ENCODE assay signal across 22 cellular contexts in genomic region chr5:138252944-138253343, GRCh38. TPM values are rescaled to one million over a fixed set of nuclear protein-coding genes. Genes with fewer than 3 reads are reported as not detected.
DNase-seq lines count a peak whose midpoint lies in the region; ATAC-seq, FAIRE-seq and TF ChIP-seq lines count a peak whose summit lies in the region.
"Had no signal": no experiment of that assay in that cellular context is flagged by ENCODE, and none has a peak within 500 bp of the region (broad histone marks: within the 10 kb centered on the region; RNA-seq: fewer than 3 reads in every experiment).

No MANE protein-coding gene starts in this region.

- H3K27ac ChIP-seq in GM12878 (ENCODE audit: control insufficient read depth, insufficient read depth) (no peak overlapping the region), neuronal stem cell (replicated peaks; ENCODE audit: low read length) (no peak overlapping the region), HepG2 (ENCODE audit: extremely low read length, insufficient read depth, low read length) (no peak overlapping the region), GM23248 (no peak overlapping the region)
- H3K27ac ChIP-seq: A549, C4-2B, KMS-11 had no signal

- H3K4me1 ChIP-seq in GM12878 (ENCODE audit: control insufficient read depth, insufficient read depth, low read length) (peaks cover 4% of the 10 kb centered on the region), neuronal stem cell (ENCODE audit: control insufficient read depth in 2 of 2, insufficient read depth in 1 of 2, low read depth in 1 of 2, low read length in 2 of 2) (peaks cover 0 to 10% of the 10 kb centered on the region in 2 donors), HepG2 (ENCODE audit: insufficient read depth, low read length) (peaks cover 14% of the 10 kb centered on the region), GM23248 (ENCODE audit: insufficient read depth) (no peaks in the 10 kb centered on the region)
- H3K4me1 ChIP-seq: A549, BE2C, HAP-1 had no signal

- H3K4me3 ChIP-seq in GM12878 (no peak overlapping the region), neuronal stem cell (ENCODE audit: low read length in 2 of 2) (no peak overlapping the region), HepG2 (replicated peaks in 1 of 3; ENCODE audit: insufficient read depth in 1 of 3, low read depth in 2 of 3, low read length in 3 of 3) (no peak overlapping the region), GM23248 (no peak overlapping the region)
- H3K4me3 ChIP-seq: A549, HAP-1 had no signal

- peak overlapping the region; percentile 3 for H4K8ac ChIP-seq in neuronal stem cell (ENCODE audit: low read depth, low read length)

- H3K27me3 ChIP-seq in GM12878 (replicated peaks in 1 of 2; ENCODE audit: control insufficient read depth in 2 of 2, insufficient read depth in 2 of 2, low read length in 1 of 2) (no peaks in the 10 kb centered on the region), neuronal stem cell (ENCODE audit: control insufficient read depth in 3 of 3, insufficient read depth in 3 of 3, low read depth in 1 of 3, low read length in 3 of 3) (peaks cover 0 to 19% (median 0%) of the 10 kb centered on the region in 3 experiments), HepG2 (ENCODE audit: control insufficient read depth in 1 of 2, insufficient read depth in 2 of 2, low read length in 2 of 2) (peaks cover 0 to 3% of the 10 kb centered on the region in 2 experiments; a peak in 2 of 5 replicates), GM23248 (replicated peaks; ENCODE audit: insufficient read depth) (peaks cover 25% of the 10 kb centered on the region)

- H2BK15ac ChIP-seq in neuronal stem cell (ENCODE audit: low read length), result no peak overlapping the region

- no peak overlapping the region for H3K14ac ChIP-seq in neuronal stem cell (ENCODE audit: low read length)

- TF ChIP-seq RAD21 in GM12878 (IDR thresholded peaks at IDR 0.05; ENCODE audit: insufficient read depth, low read depth, low read length) (no peak), HepG2 (CRISPR knock-in tag; IDR thresholded peaks at IDR 0.05) (no peak)

- H2AK5ac ChIP-seq in neuronal stem cell (ENCODE audit: low read depth, low read length), result peak overlapping the region; percentile 25

- H3K18ac ChIP-seq in neuronal stem cell (ENCODE audit: low read length), result no peak overlapping the region

- H2BK12ac ChIP-seq in neuronal stem cell (ENCODE audit: low read length), result no peak overlapping the region

- H3K79me2 ChIP-seq in GM12878 (ENCODE audit: control insufficient read depth, insufficient read depth, low read length) (no peaks in the 10 kb centered on the region), HepG2 (ENCODE audit: insufficient read depth, low read length) (no peaks in the 10 kb centered on the region), GM23248 (ENCODE audit: insufficient read depth) (no peaks in the 10 kb centered on the region)

- CTCF ChIA-PET in GM12878 (lab: Yijun Ruan, JAX), result interaction anchor here (0.8 kb wide), 1 partner anchor 251 kb away, joined by 3 read pairs; no protein-coding TSS in a partner anchor
- CTCF ChIA-PET in HepG2 (lab: Yijun Ruan, JAX; ENCODE audit: low intra/inter-chr PET ratio, low total read pairs), result no interaction called here

- H3K9me3 ChIP-seq in GM12878 (replicated peaks; ENCODE audit: control insufficient read depth, insufficient read depth, low read length) (no peaks in the 10 kb centered on the region), neuronal stem cell (replicated peaks in 1 of 2; ENCODE audit: control insufficient read depth in 2 of 2, insufficient read depth in 1 of 2, low read depth in 1 of 2, low read length in 2 of 2) (no peaks in the 10 kb centered on the region), HepG2 (ENCODE audit: low read length) (no peaks in the 10 kb centered on the region), GM23248 (ENCODE audit: low read depth) (no peaks in the 10 kb centered on the region)
- H3K9me3 ChIP-seq: A549, BE2C, HAP-1 had no signal

- no peak overlapping the region for H3K9ac ChIP-seq in GM12878 (ENCODE audit: control insufficient read depth, insufficient read depth, low read length)
- H3K9ac ChIP-seq in neuronal stem cell (ENCODE audit: low read depth, low read length, poor library complexity), result no peak overlapping the region
- H3K9ac ChIP-seq in HepG2 (ENCODE audit: insufficient read depth, low read depth, low read length), result no peak overlapping the region
- H3K9ac ChIP-seq in GM23248, result no peak overlapping the region
- H3K9ac ChIP-seq: KMS-11 had no signal

- intact Hi-C loops in GM12878 (cut with micrococcal nuclease; ENCODE audit: unreplicated experiment), result no loop called here
- intact Hi-C loops in HepG2 (cut with micrococcal nuclease; ENCODE audit: unreplicated experiment), result no loop called here

- BruUV-seq in GM12878 (replicated peaks; lab: Mats Ljungman, UMichigan) (no TSS peak), HepG2 (replicated peaks; lab: Mats Ljungman, UMichigan) (no TSS peak)

- peak; percentile 87 for ATAC-seq in GM12878
- ATAC-seq in HepG2, result no peak

- TF ChIP-seq POLR2A in GM12878 (IDR thresholded peaks at IDR 0.05; ENCODE audit: low read depth, low read length), result no peak
- no peak for TF ChIP-seq POLR2A in HepG2 (IDR thresholded peaks at IDR 0.05; ENCODE audit: insufficient read depth in 1 of 2, low read depth in 2 of 2, low read length in 2 of 2)

- DNase-seq in GM13977 (ENCODE audit: low spot score) (peak; percentile 53), GM12878 (ENCODE audit: low read depth, low spot score) (no peak), neuronal stem cell (ENCODE audit: low spot score) (no peak), HepG2 (ENCODE audit: low spot score) (no peak), LoVo (ENCODE audit: low spot score) (no peak), GM23248 (no peak), putamen (ENCODE audit: low spot score) (no peak)
- DNase-seq: BE2C; CD4-positive, alpha-beta memory T cell; COR-L47; DMS153; DMS79 treated with DMSO at 0.1 percent for 48 hours; EL; GOT3; IMR-90 had no signal

- H3F3A ChIP-seq in GM23248 (ENCODE audit: insufficient read depth), result no peaks in the 10 kb centered on the region

- FAIRE-seq in GM12878 (lab: Jason Lieb, UNC) (no peak), HepG2 (lab: Jason Lieb, UNC) (no peak)
- FAIRE-seq: A549, D721Med, G401.6 had no signal

- no peak overlapping the region for H3K23ac ChIP-seq in neuronal stem cell (ENCODE audit: low read depth, low read length, poor library complexity)

- no peaks in the 10 kb centered on the region for H3K36me3 ChIP-seq in GM12878 (ENCODE audit: control insufficient read depth in 2 of 2, insufficient read depth in 2 of 2, low read length in 1 of 2)
- H3K36me3 ChIP-seq in neuronal stem cell (replicated peaks in 1 of 2; ENCODE audit: control insufficient read depth in 2 of 2, insufficient read depth in 2 of 2, low read length in 2 of 2), result no peaks in the 10 kb centered on the region
- no peaks in the 10 kb centered on the region for H3K36me3 ChIP-seq in HepG2 (replicated peaks in 1 of 2; ENCODE audit: control insufficient read depth in 1 of 2, insufficient read depth in 2 of 2, low read length in 2 of 2)
- H3K36me3 ChIP-seq in GM23248 (ENCODE audit: low read depth), result no peaks in the 10 kb centered on the region
- H3K36me3 ChIP-seq: BE2C, HAP-1 had no signal

- H4K20me1 ChIP-seq in GM12878 (ENCODE audit: control insufficient read depth, insufficient read depth) (no peaks in the 10 kb centered on the region), HepG2 (ENCODE audit: insufficient read depth, low read length) (no peaks in the 10 kb centered on the region), GM23248 (ENCODE audit: insufficient read depth) (no peaks in the 10 kb centered on the region)

- H2BK5ac ChIP-seq in neuronal stem cell (ENCODE audit: low read length), result no peak overlapping the region

- no peaks in the 10 kb centered on the region for H3K9me2 ChIP-seq in GM23248 (ENCODE audit: insufficient read depth)

- POLR2A ChIA-PET in GM12878 (lab: Charles Lee), result interaction anchor here (1.6 kb wide), 1 partner anchor 85 kb away, joined by 3 read pairs; the partner anchor contains the start of gene FAM53C
- POLR2A ChIA-PET in HepG2 (lab: Yijun Ruan, JAX), result no interaction called here

- RAD21 ChIA-PET in GM12878 (lab: Charles Lee; ENCODE audit: unreplicated experiment), result interaction anchor here (0.6 kb wide), 1 partner anchor 65 kb away, joined by 3 read pairs; no protein-coding TSS in a partner anchor

- H2AFZ ChIP-seq in GM12878 (ENCODE audit: control insufficient read depth, low read depth, low read length) (peak overlapping the region; percentile 10; the same call in 1 of the 2 replicates), neuronal stem cell (ENCODE audit: low read length) (no peak overlapping the region), HepG2 (ENCODE audit: low read length) (no peak overlapping the region), GM23248 (no peak overlapping the region)

- H3K4ac ChIP-seq in neuronal stem cell (ENCODE audit: low read length), result no peak overlapping the region

- H3K4me2 ChIP-seq in GM12878 (ENCODE audit: control insufficient read depth, insufficient read depth) (no peak overlapping the region), neuronal stem cell (ENCODE audit: insufficient read depth, low read length, poor library complexity, severe bottlenecking) (no peak overlapping the region), HepG2 (ENCODE audit: low read depth, low read length) (no peak overlapping the region), GM23248 (ENCODE audit: unreplicated experiment) (no peak overlapping the region)
- H3K4me2 ChIP-seq: A549, KMS-11 had no signal

- peaks cover 2% of the 10 kb centered on the region for H3K79me1 ChIP-seq in neuronal stem cell (ENCODE audit: low read depth, low read length)

- 0% methylated on average over 3 of the region's 3 CpGs for WGBS in GM12878 (ENCODE audit: insufficient coverage, insufficient replicate concordance, low lambda C conversion rate, missing lambda C conversion rate)
- WGBS in neuronal stem cell (ENCODE audit: extremely low coverage in 2 of 2, insufficient read length in 2 of 2, insufficient replicate concordance in 1 of 2), 2 donors, result no CpG with 5 or more reads among the region's 3 CpGs
- WGBS in HepG2 (ENCODE audit: low lambda C conversion rate), result 36% methylated on average over 3 of the region's 3 CpGs
- WGBS in GM23248 (ENCODE audit: low coverage in 1 of 2, low lambda C conversion rate in 2 of 2, missing lambda C conversion rate in 2 of 2), 2 experiments, result 47 to 54% methylated on average over 3 of the region's 3 CpGs

- SMC1A ChIA-PET in GM12878 (lab: Charles Lee; ENCODE audit: uncharacterized antibody, unreplicated experiment), result interaction anchor here (1.0 to 1.1 kb wide), 2 partner anchors 10 to 160 kb away, joined by 4 read pairs; no protein-coding TSS in a partner anchor

- H2BK120ac ChIP-seq in neuronal stem cell (ENCODE audit: low read depth, low read length), result no peak overlapping the region

- no peak overlapping the region for H4K91ac ChIP-seq in neuronal stem cell (ENCODE audit: low read depth, low read length, poor library complexity)

- TF ChIP-seq EP300 in GM12878 (IDR thresholded peaks at IDR 0.05; ENCODE audit: borderline replicate concordance in 1 of 2, control insufficient read depth in 1 of 2, low read depth in 2 of 2, low read length in 2 of 2) (no peak), HepG2 (IDR thresholded peaks at IDR 0.05; ENCODE audit: low read depth in 2 of 2, low read length in 2 of 2) (no peak), HepG2 (CRISPR knock-in tag; IDR thresholded peaks at IDR 0.05; ENCODE audit: borderline replicate concordance) (no peak)

- in situ Hi-C loops in GM13977 (cut with MboI; ENCODE audit: low pct_unique_long_range_greater_than_20kb, low sequenced_read_pairs, unreplicated experiment), result no loop called here
- in situ Hi-C loops in GM12878 (cut with MboI), result no loop called here
- in situ Hi-C loops in HepG2 (cut with HindIII; ENCODE audit: extremely low pct_ligation_motif_present, low pct_unique_long_range_greater_than_20kb), result no loop called here
- in situ Hi-C loops in GM23248 (cut with MboI), result no loop called here

- TF ChIP-seq CTCF in GM13977 (IDR thresholded peaks at IDR 0.05; ENCODE audit: extremely low read depth, insufficient read depth, missing control alignments) (no peak), GM12878 (IDR thresholded peaks at IDR 0.05 in 2 of 3, conservative IDR thresholded peaks at IDR 0.05 in 1 of 3; ENCODE audit: control insufficient read depth in 2 of 3, extremely low read depth in 1 of 3, insufficient read depth in 1 of 3, low read depth in 3 of 3, low read length in 3 of 3) (no peak), HepG2 (CRISPR knock-in tag; IDR thresholded peaks at IDR 0.05) (no peak)

RNA-seq across cellular contexts. Expression of gene GFRA3, which starts 21.5 kb away (rescaled TPM):
- total RNA-seq in GM12878 (2013; cell fraction: nucleolus; rRNA removed), result 0.32 TPM in 1 of 2 replicates, not detected in the other
- total RNA-seq in GM12878 (2014; rRNA removed) (not detected in 2 replicates), GM12878 (2014; rRNA removed; fragmentation: Illumina TruSeq; extraction: Trizol) (not detected in 2 replicates), GM12878 (2021) (0.10 TPM in 1 of 2 replicates, not detected in the other), HepG2 (2016; rRNA removed; fragmentation: Illumina TruSeq; extraction: Trizol) (0.10 and 0.27 TPM in 2 replicates)
- polyA plus RNA-seq in GM12878 (2011; ENCODE audit: low read depth), result not detected
- polyA plus RNA-seq in GM12878 (2011; rRNA removed) (not detected in 2 replicates), GM12878 (2014; fragmentation: Illumina TruSeq; extraction: Trizol) (0.06 TPM in 1 of 2 replicates, not detected in the other), GM12878 (2014; fragmentation: Nextera tagmentation; extraction: Ambion mirVana) (not detected), GM12878 (2014; rRNA removed) (0.24 TPM in 1 of 2 replicates, not detected in the other), GM12878 (2016; fragmentation: Nextera tagmentation; extraction: Ambion mirVana) (under 1 TPM in 1 of 2 experiments, not detected in 1; 0.08 TPM), HepG2 (2011; rRNA removed) (0.30 and 0.48 TPM in 2 replicates), GM23248 (2016; fragmentation: Nextera tagmentation; extraction: Ambion mirVana) (not detected in 2 replicates)
- polyA plus RNA-seq in GM12878 (2011; cell fraction: cytosol; rRNA removed), result 0.04 and 0.07 TPM in 2 replicates
- 0.15 TPM in 1 of 2 replicates, not detected in the other for polyA plus RNA-seq in GM12878 (2011; cell fraction: nucleus; rRNA removed)
- polyA plus RNA-seq in GM12878 (2012), result 0.11 TPM in 1 of 2 replicates, not detected in the other
- not detected in 2 replicates for polyA minus RNA-seq in GM12878 (2011; rRNA and poly(A)+ RNA removed)
- polyA minus RNA-seq in GM12878 (2011; cell fraction: cytosol; rRNA and poly(A)+ RNA removed), result not detected in 2 replicates
- not detected in 2 replicates for polyA minus RNA-seq in GM12878 (2011; cell fraction: nucleus; rRNA and poly(A)+ RNA removed)
- 0.33 TPM for polyA plus RNA-seq in neuronal stem cell (2013, experiment 1 of 2)
- 0.51 TPM for polyA plus RNA-seq in neuronal stem cell (2013, experiment 2 of 2)
- total RNA-seq in HepG2 (2016; cell fraction: cytosol; rRNA removed; fragmentation: Illumina TruSeq; extraction: Trizol; ENCODE audit: low read depth), result not detected in 2 replicates
- total RNA-seq in HepG2 (2016; cell fraction: insoluble cytoplasmic fraction; rRNA removed; fragmentation: Illumina TruSeq; extraction: Trizol), result 0.24 TPM in 1 of 2 replicates, not detected in the other
- total RNA-seq in HepG2 (2016; cell fraction: membrane; rRNA removed; fragmentation: Illumina TruSeq; extraction: Trizol), result 0.14 and 0.28 TPM in 2 replicates
- total RNA-seq in HepG2 (2016; cell fraction: nucleus; rRNA removed; fragmentation: Illumina TruSeq; extraction: Trizol), result 0.31 and 0.47 TPM in 2 replicates
- 0.33 and 0.40 TPM in 2 replicates for polyA plus RNA-seq in HepG2 (2011; cell fraction: cytosol; rRNA removed)
- polyA plus RNA-seq in HepG2 (2011; cell fraction: nucleus; rRNA removed), result 0.19 and 0.28 TPM in 2 replicates
- polyA plus RNA-seq in HepG2 (2012), result 0.43 and 0.91 TPM in 2 replicates
- polyA plus RNA-seq in HepG2 (2016; cell fraction: cytosol; fragmentation: Illumina TruSeq; extraction: Trizol; ENCODE audit: low read depth), result 0.18 and 0.20 TPM in 2 replicates
- 0.34 and 0.48 TPM in 2 replicates for polyA plus RNA-seq in HepG2 (2016; cell fraction: insoluble cytoplasmic fraction; fragmentation: Illumina TruSeq; extraction: Trizol; ENCODE audit: low read depth)
- 0.33 and 0.35 TPM in 2 replicates for polyA plus RNA-seq in HepG2 (2016; cell fraction: membrane; fragmentation: Illumina TruSeq; extraction: Trizol; ENCODE audit: low read depth)
- 0.73 and 1.1 TPM in 2 replicates for polyA plus RNA-seq in HepG2 (2016; cell fraction: nucleus; fragmentation: Illumina TruSeq; extraction: Trizol; ENCODE audit: insufficient read depth, low read depth)
- polyA minus RNA-seq in HepG2 (2011; rRNA and poly(A)+ RNA removed; ENCODE audit: low replicate concordance), result 0.32 and 0.44 TPM in 2 replicates
- not detected in 2 replicates for polyA minus RNA-seq in HepG2 (2011; cell fraction: cytosol; rRNA and poly(A)+ RNA removed)
- polyA minus RNA-seq in HepG2 (2011; cell fraction: nucleus; rRNA and poly(A)+ RNA removed), result not detected in 2 replicates
- not detected in 2 replicates for total RNA-seq in GM23248 (2014; rRNA removed; shearing (Covaris generic))
- total RNA-seq: CD4-positive, alpha-beta memory T cell; IMR-90 had no signal
- polyA plus RNA-seq: AG04450; CD4-positive, alpha-beta memory T cell; IMR-90 had no signal

RNA-seq across cellular contexts. Expression of gene CDC23, which starts 39.8 kb away (rescaled TPM):
- 59.0 and 71.9 TPM in 2 replicates for total RNA-seq in GM12878 (2013; cell fraction: nucleolus; rRNA removed)
- total RNA-seq in GM12878 (2014; rRNA removed) (39.4 and 48.2 TPM in 2 replicates), GM12878 (2014; rRNA removed; fragmentation: Illumina TruSeq; extraction: Trizol) (42.9 and 43.3 TPM in 2 replicates), GM12878 (2021) (40.5 and 42.2 TPM in 2 replicates), HepG2 (2016; rRNA removed; fragmentation: Illumina TruSeq; extraction: Trizol) (47.7 and 64.2 TPM in 2 replicates)
- polyA plus RNA-seq in GM12878 (2011; ENCODE audit: low read depth), result 19.2 TPM
- polyA plus RNA-seq in GM12878 (2011; rRNA removed) (66.1 and 84.4 TPM in 2 replicates), GM12878 (2014; fragmentation: Illumina TruSeq; extraction: Trizol) (51.4 and 76.6 TPM in 2 replicates), GM12878 (2014; fragmentation: Nextera tagmentation; extraction: Ambion mirVana) (10 to 100 TPM; 45.7 to 61.7 TPM), GM12878 (2014; rRNA removed) (32.2 and 37.1 TPM in 2 replicates), GM12878 (2016; fragmentation: Nextera tagmentation; extraction: Ambion mirVana) (10 to 100 TPM; 59.2 to 59.3 TPM), HepG2 (2011; rRNA removed) (28.2 and 38.3 TPM in 2 replicates), GM23248 (2016; fragmentation: Nextera tagmentation; extraction: Ambion mirVana) (32.5 and 36.5 TPM in 2 replicates)
- polyA plus RNA-seq in GM12878 (2011; cell fraction: cytosol; rRNA removed), result 33.6 and 37.5 TPM in 2 replicates
- 55.5 and 56.9 TPM in 2 replicates for polyA plus RNA-seq in GM12878 (2011; cell fraction: nucleus; rRNA removed)
- 22.8 and 26.9 TPM in 2 replicates for polyA plus RNA-seq in GM12878 (2012)
- polyA minus RNA-seq in GM12878 (2011; rRNA and poly(A)+ RNA removed), result 33.6 and 39.6 TPM in 2 replicates
- polyA minus RNA-seq in GM12878 (2011; cell fraction: cytosol; rRNA and poly(A)+ RNA removed), result 10.6 and 14.1 TPM in 2 replicates
- polyA minus RNA-seq in GM12878 (2011; cell fraction: nucleus; rRNA and poly(A)+ RNA removed), result 34.3 and 49.7 TPM in 2 replicates
- polyA plus RNA-seq in neuronal stem cell (2013, experiment 1 of 2), result 41.3 TPM
- 40.9 TPM for polyA plus RNA-seq in neuronal stem cell (2013, experiment 2 of 2)
- total RNA-seq in HepG2 (2016; cell fraction: cytosol; rRNA removed; fragmentation: Illumina TruSeq; extraction: Trizol; ENCODE audit: low read depth), result 5.3 and 5.6 TPM in 2 replicates
- total RNA-seq in HepG2 (2016; cell fraction: insoluble cytoplasmic fraction; rRNA removed; fragmentation: Illumina TruSeq; extraction: Trizol), result 47.3 and 67.7 TPM in 2 replicates
- total RNA-seq in HepG2 (2016; cell fraction: membrane; rRNA removed; fragmentation: Illumina TruSeq; extraction: Trizol), result 10.9 and 12.4 TPM in 2 replicates
- total RNA-seq in HepG2 (2016; cell fraction: nucleus; rRNA removed; fragmentation: Illumina TruSeq; extraction: Trizol), result 35.4 and 36.8 TPM in 2 replicates
- 17.0 and 23.7 TPM in 2 replicates for polyA plus RNA-seq in HepG2 (2011; cell fraction: cytosol; rRNA removed)
- 30.2 and 33.3 TPM in 2 replicates for polyA plus RNA-seq in HepG2 (2011; cell fraction: nucleus; rRNA removed)
- 18.0 and 25.9 TPM in 2 replicates for polyA plus RNA-seq in HepG2 (2012)
- 1.9 and 2.4 TPM in 2 replicates for polyA plus RNA-seq in HepG2 (2016; cell fraction: cytosol; fragmentation: Illumina TruSeq; extraction: Trizol; ENCODE audit: low read depth)
- 58.9 and 61.5 TPM in 2 replicates for polyA plus RNA-seq in HepG2 (2016; cell fraction: insoluble cytoplasmic fraction; fragmentation: Illumina TruSeq; extraction: Trizol; ENCODE audit: low read depth)
- 6.1 and 7.0 TPM in 2 replicates for polyA plus RNA-seq in HepG2 (2016; cell fraction: membrane; fragmentation: Illumina TruSeq; extraction: Trizol; ENCODE audit: low read depth)
- polyA plus RNA-seq in HepG2 (2016; cell fraction: nucleus; fragmentation: Illumina TruSeq; extraction: Trizol; ENCODE audit: insufficient read depth, low read depth), result 46.3 and 48.4 TPM in 2 replicates
- polyA minus RNA-seq in HepG2 (2011; rRNA and poly(A)+ RNA removed; ENCODE audit: low replicate concordance), result 36.7 and 39.6 TPM in 2 replicates
- polyA minus RNA-seq in HepG2 (2011; cell fraction: cytosol; rRNA and poly(A)+ RNA removed), result 17.8 and 19.5 TPM in 2 replicates
- polyA minus RNA-seq in HepG2 (2011; cell fraction: nucleus; rRNA and poly(A)+ RNA removed), result 42.4 and 60.0 TPM in 2 replicates
- total RNA-seq in GM23248 (2014; rRNA removed; shearing (Covaris generic)), result 29.1 and 30.5 TPM in 2 replicates
